20 cellular contexts compared by ENCODE assay signal in genomic region chr18:5021558-5021957, GRCh38.
A peak's percentile ranks its signal among the peaks of the same experiment; 100 is the strongest.
DNase-seq lines count a peak whose midpoint lies in the region; ATAC-seq and TF ChIP-seq lines count a peak whose summit lies in the region.
"Had no signal": no experiment of that assay in that cellular context is flagged by ENCODE, and none has a peak within 500 bp of the region (broad histone marks: within the 10 kb centered on the region; RNA-seq: fewer than 3 reads in every experiment).

No MANE protein-coding gene starts in this region.

- no peak overlapping the region for H3K27ac Mint-ChIP-seq in GM23338
- H3K27ac Mint-ChIP-seq in natural killer cell, result no peak overlapping the region
- H3K27ac Mint-ChIP-seq: B cell; CD4-positive, alpha-beta T cell; CD8-positive, alpha-beta T cell had no signal

- no peaks in the 10 kb centered on the region for H3K9me2 ChIP-seq in GM23338 (ENCODE audit: insufficient read depth)
- H3K9me2 ChIP-seq in MM.1S (replicated peaks; ENCODE audit: insufficient read depth, low read length), result no peaks in the 10 kb centered on the region

- no peaks in the 10 kb centered on the region for H3K36me3 ChIP-seq in GM23338 (ENCODE audit: insufficient read depth)
- no peaks in the 10 kb centered on the region for H3K36me3 ChIP-seq in MM.1S (replicated peaks; ENCODE audit: insufficient read depth, low read length)
- H3K36me3 ChIP-seq: BLaER1 treated with 17β-estradiol and CSF1 and Interleukin-3, amounts not matched to agents 10 nM and 100 nM had no signal

- no peak overlapping the region for H3K9ac ChIP-seq in MM.1S (ENCODE audit: low read length)
- H3K9ac ChIP-seq: BLaER1 treated with 17β-estradiol and CSF1 and Interleukin-3, amounts not matched to agents 10 nM and 100 nM had no signal

- H3K4me1 Mint-ChIP-seq in GM23338 (no peaks in the 10 kb centered on the region), natural killer cell (no peaks in the 10 kb centered on the region)
- H3K4me1 Mint-ChIP-seq: B cell had no signal

- H3K9me3 Mint-ChIP-seq in GM23338, result peaks cover 5% of the 10 kb centered on the region; the same call in 1 of the 3 replicates
- peaks cover 2 to 3% of the 10 kb centered on the region in 2 donors for H3K9me3 Mint-ChIP-seq in natural killer cell
- H3K9me3 Mint-ChIP-seq: CD4-positive, alpha-beta T cell; CD8-positive, alpha-beta T cell had no signal

- H3K4me3 Mint-ChIP-seq in GM23338 (no peak overlapping the region), natural killer cell (no peak overlapping the region)
- H3K4me3 Mint-ChIP-seq: B cell; CD4-positive, alpha-beta T cell; CD8-positive, alpha-beta T cell had no signal

- DNase-seq in GM12865 (ENCODE audit: low read depth) (peak; percentile 8), GM23338 (ENCODE audit: low spot score) (no peak), MM.1S (peak; percentile 55), dermis blood vessel endothelial cell (peak; percentile 6), natural killer cell (no peak), T-helper 9 cell (no peak), amygdala (lab: John Stamatoyannopoulos, UW) (no peak)
- DNase-seq in activated CD4-positive, alpha-beta T cell treated with anti-CD3 and anti-CD28 coated beads, Interleukin-2, amount 50 U/mL, for 1 hour, result no peak
- DNase-seq: AML-193; Caco-2; Calu3; CD4-positive, alpha-beta T cell; CD8-positive, alpha-beta T cell; DMS79 treated with DMSO at 0.1 percent for 48 hours; GF-D8 had no signal

- TF ChIP-seq CTCF in GM12865 (IDR thresholded peaks at IDR 0.05; ENCODE audit: insufficient read depth, low read depth, low read length, missing control alignments) (no peak), GM23338 (conservative IDR thresholded peaks at IDR 0.05; ENCODE audit: low read depth in 2 of 2) (no peak), MM.1S (IDR thresholded peaks at IDR 0.05; ENCODE audit: low read length) (no peak), natural killer cell (IDR thresholded peaks at IDR 0.05) (no peak)

- H4K20me1 ChIP-seq in GM23338 (replicated peaks; ENCODE audit: insufficient read depth), result no peaks in the 10 kb centered on the region
- H4K20me1 ChIP-seq in MM.1S (ENCODE audit: insufficient read depth, low read length), result no peaks in the 10 kb centered on the region
- H4K20me1 ChIP-seq: BLaER1 treated with 17β-estradiol and CSF1 and Interleukin-3, amounts not matched to agents 10 nM and 100 nM had no signal

- H3K27ac ChIP-seq in GM23338 (ENCODE audit: low read depth) (no peak overlapping the region), MM.1S (ENCODE audit: low read length) (no peak overlapping the region)
- H3K27ac ChIP-seq: 22Rv1; A549; BLaER1 treated with 17β-estradiol and CSF1 and Interleukin-3, amounts not matched to agents 10 nM and 100 nM; C4-2B had no signal

- H3K27me3 ChIP-seq in GM23338 (ENCODE audit: insufficient read depth) (no peaks in the 10 kb centered on the region), MM.1S (replicated peaks; ENCODE audit: insufficient read depth, low read length) (no peaks in the 10 kb centered on the region)
- H3K27me3 ChIP-seq: BLaER1 treated with 17β-estradiol and CSF1 and Interleukin-3, amounts not matched to agents 10 nM and 100 nM had no signal

- no peaks in the 10 kb centered on the region; the same call in 2 of the 3 replicates for H3K36me3 Mint-ChIP-seq in GM23338 (ENCODE audit: low read depth)
- no peaks in the 10 kb centered on the region for H3K36me3 Mint-ChIP-seq in natural killer cell
- H3K36me3 Mint-ChIP-seq: CD8-positive, alpha-beta T cell had no signal

- no peak overlapping the region for H3K4me3 ChIP-seq in GM12865 (ENCODE audit: low read depth, low read length)
- H3K4me3 ChIP-seq in GM23338, result no peak overlapping the region
- no peak overlapping the region for H3K4me3 ChIP-seq in MM.1S (ENCODE audit: low read length)
- H3K4me3 ChIP-seq: A549; BLaER1 treated with 17β-estradiol and CSF1 and Interleukin-3, amounts not matched to agents 10 nM and 100 nM had no signal

- H3K4me1 ChIP-seq in GM23338 (ENCODE audit: insufficient read depth) (no peaks in the 10 kb centered on the region), MM.1S (ENCODE audit: low read length) (peaks cover 7% of the 10 kb centered on the region; the same call in 1 of the 2 replicates)
- H3K4me1 ChIP-seq: A549, Caco-2 had no signal

- H2AFZ ChIP-seq in GM23338 (0 out of 2 replicates have a peak overlapping the region, but pooled peaks have one; percentile 33), MM.1S (ENCODE audit: low read length) (0 out of 2 replicates have a peak overlapping the region, but pooled peaks have one; percentile 12)

- H3F3A ChIP-seq in GM23338 (replicated peaks; ENCODE audit: low read depth) (no peaks in the 10 kb centered on the region), MM.1S (ENCODE audit: insufficient read depth, low read length) (no peaks in the 10 kb centered on the region)

- no peak for ATAC-seq in GM23338
- ATAC-seq in natural killer cell, result no peak
- ATAC-seq: A549; CD8-positive, alpha-beta T cell had no signal

- H3K4me2 ChIP-seq in GM23338 (no peak overlapping the region), MM.1S (ENCODE audit: low read depth, low read length) (no peak overlapping the region)
- H3K4me2 ChIP-seq: A549 had no signal

- H3K9me3 ChIP-seq in MM.1S (replicated peaks; ENCODE audit: insufficient read depth, low read length), result no peaks in the 10 kb centered on the region
- H3K9me3 ChIP-seq: A549, Caco-2 had no signal

- no peaks in the 10 kb centered on the region for H3K79me2 ChIP-seq in GM23338 (replicated peaks; ENCODE audit: insufficient read depth)
- no peaks in the 10 kb centered on the region for H3K79me2 ChIP-seq in MM.1S (ENCODE audit: low read length)

- intact Hi-C loops in natural killer cell (cut with micrococcal nuclease), result no loop called here

- H3K27me3 Mint-ChIP-seq in GM23338 (ENCODE audit: insufficient read depth, low read depth, poor library complexity) (peaks cover 3% of the 10 kb centered on the region), natural killer cell (ENCODE audit: low read depth in 2 of 2) (no peaks in the 10 kb centered on the region)
- H3K27me3 Mint-ChIP-seq: B cell had no signal

TF ChIP-seq in GM23338, 12 proteins besides CTCF, POLR2A, EP300 and RAD21:
- TF ChIP-seq, protein P1, sequence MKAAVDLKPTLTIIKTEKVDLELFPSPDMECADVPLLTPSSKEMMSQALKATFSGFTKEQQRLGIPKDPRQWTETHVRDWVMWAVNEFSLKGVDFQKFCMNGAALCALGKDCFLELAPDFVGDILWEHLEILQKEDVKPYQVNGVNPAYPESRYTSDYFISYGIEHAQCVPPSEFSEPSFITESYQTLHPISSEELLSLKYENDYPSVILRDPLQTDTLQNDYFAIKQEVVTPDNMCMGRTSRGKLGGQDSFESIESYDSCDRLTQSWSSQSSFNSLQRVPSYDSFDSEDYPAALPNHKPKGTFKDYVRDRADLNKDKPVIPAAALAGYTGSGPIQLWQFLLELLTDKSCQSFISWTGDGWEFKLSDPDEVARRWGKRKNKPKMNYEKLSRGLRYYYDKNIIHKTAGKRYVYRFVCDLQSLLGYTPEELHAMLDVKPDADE (IDR thresholded peaks at IDR 0.05), result no peak
- TF ChIP-seq JUNB (IDR thresholded peaks at IDR 0.05; ENCODE audit: unreplicated experiment) (no peak), CREB1 (CRISPR knock-in tag; IDR thresholded peaks at IDR 0.05; ENCODE audit: low read depth) (no peak), ZNF114 (CRISPR knock-in tag; IDR thresholded peaks at IDR 0.05) (no peak), STAT1 (IDR thresholded peaks at IDR 0.05; ENCODE audit: unreplicated experiment) (no peak), EZH2phosphoT487 (IDR thresholded peaks at IDR 0.05; ENCODE audit: unreplicated experiment) (no peak)
TF ChIP-seq in GM23338: peak in this region for 0.

Comparison
In these comparisons a context has a peak if more than half of its experiments do, and no peak if none do; other contexts are left out.
1. DNase-seq: peak in GM12865 (single experiment), MM.1S (single experiment) and dermis blood vessel endothelial cell (single experiment); none in GM23338 (single experiment), activated CD4-positive, alpha-beta T cell treated with anti-CD3 and anti-CD28 coated beads, Interleukin-2, amount 50 U/mL, for 1 hour (single experiment), natural killer cell (single experiment), T-helper 9 cell (single experiment) and amygdala (0 of 56).